ENCODE assay signal across 8 cellular contexts in the genomic region with DNA sequence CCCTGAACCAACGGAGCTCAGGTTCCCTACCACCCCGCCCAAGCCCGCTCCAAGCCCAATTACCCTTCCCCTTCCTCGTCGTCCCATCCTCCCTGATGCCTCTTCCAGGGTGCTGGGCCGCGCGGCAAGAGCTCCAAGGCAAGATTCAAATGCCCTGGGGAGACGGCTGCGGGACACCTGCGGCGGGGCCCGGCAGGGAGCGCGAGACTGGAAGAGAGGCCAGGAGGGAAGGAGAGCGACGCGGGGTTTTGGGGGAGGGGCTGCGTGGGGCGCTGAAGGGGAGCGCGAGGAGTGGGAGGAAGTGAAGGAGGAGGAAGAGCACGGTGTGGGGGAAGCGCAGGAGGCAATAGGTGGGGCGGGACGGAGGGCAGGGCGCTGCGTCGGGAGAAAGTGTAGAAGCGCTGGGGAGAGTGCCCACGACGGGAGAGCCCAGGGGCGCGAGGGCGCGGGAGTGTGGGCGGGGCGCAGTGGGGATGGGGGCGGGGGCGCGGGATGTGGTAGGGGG. TPM values are rescaled to one million over a fixed set of nuclear protein-coding genes. Genes with fewer than 3 reads are reported as not detected.
DNase-seq lines count a peak whose midpoint lies in the region; ATAC-seq and TF ChIP-seq lines count a peak whose summit lies in the region.

No MANE protein-coding gene starts in this region.

- WGBS in esophagus muscularis mucosa, result 2% methylated on average over 41 of the region's 41 CpGs

- DNase-seq in Daoy (ENCODE audit: low read depth), result peak; percentile 68
- DNase-seq in RPMI7951 (ENCODE audit: low read depth), result peak; percentile 75
- DNase-seq in esophagus muscularis mucosa (ENCODE audit: extremely low spot score), result no peak
- DNase-seq in natural killer cell, result no peak
- no peak for DNase-seq in NCI-H128 (lab: John Stamatoyannopoulos, UW; ENCODE audit: unreplicated experiment)

- H3K27me3 Mint-ChIP-seq in natural killer cell (ENCODE audit: low read depth in 2 of 2), result peaks cover 23 to 27% of the 10 kb centered on the region in 2 donors

- TF ChIP-seq CTCF in esophagus muscularis mucosa (IDR thresholded peaks at IDR 0.05), result peak in 1 of 3 experiments; percentile 22
- no peak for TF ChIP-seq CTCF in natural killer cell (IDR thresholded peaks at IDR 0.05)

- H3K4me1 Mint-ChIP-seq in natural killer cell, result peaks cover 6 to 29% of the 10 kb centered on the region in 2 donors

- H3K36me3 Mint-ChIP-seq in natural killer cell, result no peaks in the 10 kb centered on the region

- no peaks in the 10 kb centered on the region for H3K9me3 ChIP-seq in esophagus muscularis mucosa

- intact Hi-C loops in esophagus muscularis mucosa (cut with DNase I), result loop anchor here (5.0 kb wide), 1 partner anchor 147 kb away; the partner anchor contains the start of gene SPIN1
- intact Hi-C loops in natural killer cell (cut with micrococcal nuclease), result loop anchor here (10.0 kb wide), 1 partner anchor 219 kb away; no protein-coding TSS in a partner anchor

- peak overlapping the region in 1 of 2 donors; percentile 25 for H3K27ac Mint-ChIP-seq in natural killer cell

- no peaks in the 10 kb centered on the region for H3K9me3 Mint-ChIP-seq in natural killer cell

- TF ChIP-seq POLR2A in esophagus muscularis mucosa (IDR thresholded peaks at IDR 0.05; ENCODE audit: low read depth), result no peak

- peak in 1 of 3 donors; percentile 1 for ATAC-seq in natural killer cell
- ATAC-seq in GM19351 (IDR thresholded peaks at IDR 0.05; ENCODE audit: unreplicated experiment), result no peak
- ATAC-seq in HG03175 (IDR thresholded peaks at IDR 0.05; ENCODE audit: unreplicated experiment), result no peak
- ATAC-seq in GM18498 (IDR thresholded peaks at IDR 0.05; ENCODE audit: unreplicated experiment), result no peak

- no peak for TF ChIP-seq EP300 in esophagus muscularis mucosa (IDR thresholded peaks at IDR 0.05)

- peaks cover 0 to 4% (median 0%) of the 10 kb centered on the region in 4 donors for H3K27me3 ChIP-seq in esophagus muscularis mucosa

- H3K36me3 ChIP-seq in esophagus muscularis mucosa, result no peaks in the 10 kb centered on the region

- H3K27ac ChIP-seq in esophagus muscularis mucosa (replicated peaks in 1 of 4), result peak overlapping the region; percentile 75 to 92 (median 84)

- H3K4me3 Mint-ChIP-seq in natural killer cell, result peak overlapping the region; percentile 85

- H3K4me1 ChIP-seq in esophagus muscularis mucosa, result peaks cover 11 to 64% (median 29%) of the 10 kb centered on the region in 4 donors

- peak overlapping the region; percentile 61 to 73 (median 62) for H3K4me3 ChIP-seq in esophagus muscularis mucosa

RNA-seq across cellular contexts. Expression of gene NXNL2, which starts 1.0 kb away (rescaled TPM):
- 0.89 and 1.4 TPM in 2 replicates for total RNA-seq in Daoy (2014; rRNA removed; shearing (Covaris generic))
- total RNA-seq in RPMI7951 (2014; rRNA removed; shearing (Covaris generic)), result 1.1 and 1.4 TPM in 2 replicates
- 1 to 10 TPM in 3 of 4 donors, under 1 TPM in 1; 0.83 to 4.5 (median 1.3) TPM for total RNA-seq in esophagus muscularis mucosa
- not detected for total RNA-seq in natural killer cell

Comparison
In these comparisons a context has a peak if more than half of its experiments do, and no peak if none do; other contexts are left out.
1. DNase-seq: peak in Daoy (single experiment) and RPMI7951 (single experiment); none in esophagus muscularis mucosa (single experiment), natural killer cell (single experiment) and NCI-H128 (single experiment).